10 cellular contexts compared by ENCODE assay signal in genomic region chr5:1931590-1932138, GRCh38. TPM values are rescaled to one million over a fixed set of nuclear protein-coding genes. Genes with fewer than 3 reads are reported as not detected.
DNase-seq lines count a peak whose midpoint lies in the region; ATAC-seq and TF ChIP-seq lines count a peak whose summit lies in the region.
"Had no signal": no experiment of that assay in that cellular context is flagged by ENCODE, and none has a peak within 500 bp of the region (broad histone marks: within the 10 kb centered on the region; RNA-seq: fewer than 3 reads in every experiment).

No MANE protein-coding gene starts in this region.

- no peaks in the 10 kb centered on the region for H3K36me3 Mint-ChIP-seq in nephron progenitor cell (ENCODE audit: low read depth)
- no peaks in the 10 kb centered on the region for H3K36me3 Mint-ChIP-seq in activated T-helper 1 cell treated with anti-CD3 and anti-CD28 coated beads, Interleukin-12 subunit alpha, Interleukin-12 subunit beta, Interleukin-2, Interleukin-4 antibody, amounts not matched to agents 30 ng/mL and 10 ng/mL and 1 ng/mL, durations not matched to agents 14 hours and 24 hours and 36 hours (ENCODE audit: low read depth)

- peak overlapping the region in 2 of 4 donors; percentile 2 to 58 for H3K27ac ChIP-seq in upper lobe of left lung

- H3K36me3 ChIP-seq in adipocyte (ENCODE audit: control insufficient read depth, insufficient read depth, low read length, severe bottlenecking): no peaks in the 10 kb centered on the region
- H3K36me3 ChIP-seq in upper lobe of left lung: no peaks in the 10 kb centered on the region

- WGBS in upper lobe of left lung, 2 donors: 17 to 34% methylated on average over 4 to 13 of the region's 30 CpGs

- no peak overlapping the region for H3K27ac Mint-ChIP-seq in nephron progenitor cell
- no peak overlapping the region for H3K27ac Mint-ChIP-seq in activated T-helper 1 cell treated with anti-CD3 and anti-CD28 coated beads, Interleukin-12 subunit alpha, Interleukin-12 subunit beta, Interleukin-2, Interleukin-4 antibody, amounts not matched to agents 30 ng/mL and 10 ng/mL and 1 ng/mL, durations not matched to agents 14 hours and 24 hours and 36 hours

- peak overlapping the region; percentile 75 for H3K4me3 Mint-ChIP-seq in nephron progenitor cell
- no peak overlapping the region for H3K4me3 Mint-ChIP-seq in activated T-helper 1 cell treated with anti-CD3 and anti-CD28 coated beads, Interleukin-12 subunit alpha, Interleukin-12 subunit beta, Interleukin-2, Interleukin-4 antibody, amounts not matched to agents 30 ng/mL and 10 ng/mL and 1 ng/mL, durations not matched to agents 14 hours and 24 hours and 36 hours
- H3K4me3 Mint-ChIP-seq: central memory CD8-positive, alpha-beta T cell had no signal

- H3K4me1 ChIP-seq in adipocyte (ENCODE audit: control insufficient read depth, insufficient read depth, low read length): no peaks in the 10 kb centered on the region
- peaks cover 0 to 14% (median 5%) of the 10 kb centered on the region in 4 donors for H3K4me1 ChIP-seq in upper lobe of left lung

- no peaks in the 10 kb centered on the region for H3K9me3 Mint-ChIP-seq in nephron progenitor cell
- no peaks in the 10 kb centered on the region for H3K9me3 Mint-ChIP-seq in activated T-helper 1 cell treated with anti-CD3 and anti-CD28 coated beads, Interleukin-12 subunit alpha, Interleukin-12 subunit beta, Interleukin-2, Interleukin-4 antibody, amounts not matched to agents 30 ng/mL and 10 ng/mL and 1 ng/mL, durations not matched to agents 14 hours and 24 hours and 36 hours
- H3K9me3 Mint-ChIP-seq: central memory CD8-positive, alpha-beta T cell had no signal

- H3K4me3 ChIP-seq in adipocyte (ENCODE audit: low read length): peak overlapping the region; percentile 75
- peak overlapping the region in 3 of 4 donors; percentile 27 to 43 (median 38) for H3K4me3 ChIP-seq in upper lobe of left lung

- peaks cover 32% of the 10 kb centered on the region for H3K27me3 ChIP-seq in adipocyte (replicated peaks; ENCODE audit: control insufficient read depth, insufficient read depth, low read length)
- peaks cover 0 to 8% (median 4%) of the 10 kb centered on the region in 4 donors for H3K27me3 ChIP-seq in upper lobe of left lung

- TF ChIP-seq POLR2A in upper lobe of left lung (IDR thresholded peaks at IDR 0.05): no peak

- DNase-seq in adipocyte (ENCODE audit: low read depth) (no peak), left cardiac atrium (peak; percentile 39), nephron progenitor cell (peak; percentile 67), upper lobe of left lung (peak in 1 of 2 donors; percentile 88), activated T-cell treated with anti-CD3 and anti-CD28 coated beads for 4 hours (no peak), EL (no peak)
- no peak for DNase-seq in activated T-helper 1 cell treated with anti-CD3 and anti-CD28 coated beads, Interleukin-12 subunit alpha, Interleukin-12 subunit beta, Interleukin-2, Interleukin-4 antibody, amounts not matched to agents 30 ng/mL and 10 ng/mL and 1 ng/mL, durations not matched to agents 14 hours and 24 hours and 36 hours (ENCODE audit: low spot score)
- DNase-seq: NCI-H2029 treated with DMSO at 0.1 percent for 48 hours had no signal

- H3K9me3 ChIP-seq in adipocyte (ENCODE audit: control insufficient read depth, low read length) (no peaks in the 10 kb centered on the region), upper lobe of left lung (no peaks in the 10 kb centered on the region)

- intact Hi-C loops in left cardiac atrium (cut with DNase I): no loop called here
- intact Hi-C loops in activated T-helper 1 cell treated with anti-CD3 and anti-CD28 coated beads, Interleukin-12 subunit alpha, Interleukin-12 subunit beta, Interleukin-2, Interleukin-4 antibody, amounts not matched to agents 30 ng/mL and 10 ng/mL and 1 ng/mL, durations not matched to agents 14 hours and 24 hours and 36 hours (cut with micrococcal nuclease): no loop called here

- no peak for TF ChIP-seq CTCF in nephron progenitor cell (IDR thresholded peaks at IDR 0.05)
- no peak for TF ChIP-seq CTCF in upper lobe of left lung (IDR thresholded peaks at IDR 0.05)

- ATAC-seq in left cardiac atrium (peak; percentile 75 to 93), upper lobe of left lung (ENCODE audit: low FRiP score in 2 of 2) (peak in 1 of 2 donors; percentile 88)

- no peaks in the 10 kb centered on the region for H3K4me1 Mint-ChIP-seq in nephron progenitor cell
- no peaks in the 10 kb centered on the region for H3K4me1 Mint-ChIP-seq in activated T-helper 1 cell treated with anti-CD3 and anti-CD28 coated beads, Interleukin-12 subunit alpha, Interleukin-12 subunit beta, Interleukin-2, Interleukin-4 antibody, amounts not matched to agents 30 ng/mL and 10 ng/mL and 1 ng/mL, durations not matched to agents 14 hours and 24 hours and 36 hours (ENCODE audit: low read depth)
- H3K4me1 Mint-ChIP-seq: central memory CD8-positive, alpha-beta T cell had no signal

- H3K27me3 Mint-ChIP-seq in nephron progenitor cell (ENCODE audit: low read depth, poor library complexity): peaks cover 29% of the 10 kb centered on the region
- H3K27me3 Mint-ChIP-seq in activated T-helper 1 cell treated with anti-CD3 and anti-CD28 coated beads, Interleukin-12 subunit alpha, Interleukin-12 subunit beta, Interleukin-2, Interleukin-4 antibody, amounts not matched to agents 30 ng/mL and 10 ng/mL and 1 ng/mL, durations not matched to agents 14 hours and 24 hours and 36 hours (ENCODE audit: insufficient read depth): peaks cover 10% of the 10 kb centered on the region

- no peak for TF ChIP-seq EP300 in upper lobe of left lung (IDR thresholded peaks at IDR 0.05)

- peak overlapping the region; percentile 81 for H3K9ac ChIP-seq in adipocyte (ENCODE audit: low read length)

RNA-seq across cellular contexts. Expression of gene IRX4, which starts 48.9 kb away (rescaled TPM):
- under 1 TPM; 0.18 to 0.50 TPM for total RNA-seq in left cardiac atrium
- 1 to 10 TPM in 1 of 6 donors, not detected in 5; 1.7 TPM for total RNA-seq in upper lobe of left lung
- not detected in 2 replicates for total RNA-seq in activated T-helper 1 cell treated with anti-CD3 and anti-CD28 coated beads, Interleukin-12 subunit alpha, Interleukin-12 subunit beta, Interleukin-2, Interleukin-4 antibody, amounts not matched to agents 30 ng/mL and 10 ng/mL and 1 ng/mL, durations not matched to agents 14 hours and 24 hours and 36 hours
- total RNA-seq: lung microvascular endothelial cell had no signal

Comparison
In these comparisons a context has a peak if more than half of its experiments do, and no peak if none do; other contexts are left out.
1. DNase-seq: peak in left cardiac atrium (single experiment) and nephron progenitor cell (single experiment); none in adipocyte (single experiment), activated T-cell treated with anti-CD3 and anti-CD28 coated beads for 4 hours (single experiment), activated T-helper 1 cell treated with anti-CD3 and anti-CD28 coated beads, Interleukin-12 subunit alpha, Interleukin-12 subunit beta, Interleukin-2, Interleukin-4 antibody, amounts not matched to agents 30 ng/mL and 10 ng/mL and 1 ng/mL, durations not matched to agents 14 hours and 24 hours and 36 hours (single experiment) and EL (single experiment).